Comparison of ENCODE assay signal across 24 cellular contexts in the genomic region with DNA sequence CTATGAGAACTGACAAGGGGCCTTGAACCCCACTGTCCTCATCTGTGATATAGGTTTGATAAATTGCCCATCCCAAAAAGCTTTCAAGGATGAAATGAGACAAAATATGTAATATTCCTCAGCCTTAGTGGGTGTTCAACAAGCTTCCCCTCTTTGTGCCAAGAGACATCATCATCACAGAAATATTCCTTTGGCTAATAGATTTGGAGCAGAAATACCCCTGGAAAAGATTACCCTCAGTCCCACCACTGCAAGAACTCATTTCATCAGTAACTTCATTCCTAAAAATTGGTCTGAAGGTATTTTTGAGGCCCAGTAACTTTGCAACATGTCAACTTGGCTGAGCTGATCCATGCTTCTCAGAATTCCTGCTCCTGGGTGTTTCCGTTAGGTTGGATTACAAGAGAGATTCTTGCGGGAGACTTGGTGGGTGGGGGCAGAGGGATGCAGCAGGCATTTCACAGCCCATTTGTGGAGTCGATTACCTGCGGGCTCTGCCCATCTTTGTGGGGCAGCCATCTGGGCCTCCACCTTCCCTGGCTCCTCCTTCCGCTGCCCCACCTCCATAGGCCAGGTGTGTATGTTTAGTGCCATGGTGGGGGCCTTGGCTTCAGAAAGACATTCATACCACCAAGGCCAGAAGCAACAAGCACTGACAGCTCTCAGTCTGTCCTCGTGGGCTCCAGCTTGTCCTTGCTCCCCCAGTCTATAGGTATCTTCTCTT.
DNase-seq lines count a peak whose midpoint lies in the region; ATAC-seq and TF ChIP-seq lines count a peak whose summit lies in the region.
"Had no signal": no experiment of that assay in that cellular context is flagged by ENCODE, and none has a peak within 500 bp of the region (broad histone marks: within the 10 kb centered on the region; RNA-seq: fewer than 3 reads in every experiment).

No MANE protein-coding gene starts in this region.

- ATAC-seq in GM18873 (IDR thresholded peaks at IDR 0.05; ENCODE audit: low FRiP score, unreplicated experiment) (no peak), GM21529 (IDR thresholded peaks at IDR 0.05; ENCODE audit: unreplicated experiment) (no peak)
- ATAC-seq: CD8-positive, alpha-beta T cell; HepG2 had no signal

- H3K27ac ChIP-seq in tibial artery: peak overlapping the region; percentile 32 to 46
- H3K27ac ChIP-seq in ascending aorta: peak overlapping the region in 1 of 2 donors; percentile 24
- H3K27ac ChIP-seq: A549, C4-2B, SJSA1 had no signal

- no peaks in the 10 kb centered on the region for H3K27me3 ChIP-seq in tibial artery
- H3K27me3 ChIP-seq in ascending aorta: no peaks in the 10 kb centered on the region
- H3K27me3 ChIP-seq: SJSA1 had no signal

- peak; percentile 40 for DNase-seq in AG10803 (ENCODE audit: low read depth)
- peak; percentile 39 for DNase-seq in GM03348 (ENCODE audit: low spot score)
- DNase-seq in fibroblast of the aortic adventitia (ENCODE audit: low read depth): peak; percentile 39
- DNase-seq in tibial artery: peak in 1 of 2 donors; percentile 20
- DNase-seq in ascending aorta (ENCODE audit: low spot score in 2 of 2): no peak
- DNase-seq: CD8-positive, alpha-beta T cell; DMS153; DND-41; H7; Karpas-422; NCI-H1092; NCI-H1417 treated with DMSO at 0.1 percent for 48 hours; NCI-H1694 treated with DMSO at 0.1 percent for 48 hours; NCI-H2081; NCI-H2227 treated with DMSO at 0.1 percent for 48 hours; NCI-H526 treated with DMSO at 0.1 percent for 48 hours; Right ventricle myocardium superior; RPMI8226 had no signal

- H3K4me1 ChIP-seq in tibial artery (peaks cover 0 to 16% (median 8%) of the 10 kb centered on the region in 4 donors), ascending aorta (no peaks in the 10 kb centered on the region)
- H3K4me1 ChIP-seq: SJSA1 had no signal

- H3K36me3 ChIP-seq in tibial artery: no peaks in the 10 kb centered on the region
- H3K36me3 ChIP-seq in ascending aorta: no peaks in the 10 kb centered on the region
- H3K36me3 ChIP-seq: SJSA1 had no signal

- H3K9me3 ChIP-seq in tibial artery: no peaks in the 10 kb centered on the region
- no peaks in the 10 kb centered on the region for H3K9me3 ChIP-seq in ascending aorta
- H3K9me3 ChIP-seq: A549, SJSA1 had no signal

- intact Hi-C loops in tibial artery (cut with DNase I; ENCODE audit: low total_unique reads): no loop called here
- intact Hi-C loops in ascending aorta (cut with DNase I): no loop called here

- H3K4me3 ChIP-seq in AG10803 (ENCODE audit: low read length) (no peak overlapping the region), fibroblast of the aortic adventitia (ENCODE audit: low read depth, low read length) (no peak overlapping the region), tibial artery (no peak overlapping the region), ascending aorta (no peak overlapping the region)
- H3K4me3 ChIP-seq: A549, SJSA1 had no signal

- TF ChIP-seq CTCF in AG10803 (conservative IDR thresholded peaks at IDR 0.05; ENCODE audit: low read length) (no peak), fibroblast of the aortic adventitia (IDR thresholded peaks at IDR 0.05; ENCODE audit: insufficient read depth, low read length) (no peak), tibial artery (IDR thresholded peaks at IDR 0.05) (no peak), ascending aorta (IDR thresholded peaks at IDR 0.05) (no peak)

Comparison
In these comparisons a context has a peak if more than half of its experiments do, and no peak if none do; other contexts are left out.
1. DNase-seq: peak in AG10803 (single experiment), GM03348 (single experiment) and fibroblast of the aortic adventitia (single experiment); none in ascending aorta (0 of 2).